In the genomic region with DNA sequence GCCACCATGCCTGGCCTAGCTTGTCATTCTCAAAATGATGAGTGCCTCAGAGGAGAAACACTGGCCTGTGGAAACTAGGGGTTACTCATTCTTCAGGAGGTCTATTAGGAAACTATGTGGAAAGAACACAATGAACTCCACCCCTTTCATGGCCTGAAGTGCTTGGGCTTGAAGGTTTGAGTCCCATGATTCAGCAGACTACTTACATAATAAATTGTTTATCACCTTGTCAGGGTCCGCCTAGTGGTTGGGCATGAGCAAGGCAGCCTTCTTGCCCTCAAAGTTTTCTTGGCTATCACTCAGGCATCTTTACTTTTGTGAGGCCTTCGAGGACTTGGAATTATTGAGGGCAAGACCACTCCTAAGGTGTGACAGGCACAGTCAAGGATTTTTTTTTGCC, we compare ENCODE assay signal across 9 cellular contexts.
DNase-seq lines count a peak whose midpoint lies in the region; ATAC-seq, FAIRE-seq and TF ChIP-seq lines count a peak whose summit lies in the region.
"Had no signal": no experiment of that assay in that cellular context is flagged by ENCODE, and none has a peak within 500 bp of the region (broad histone marks: within the 10 kb centered on the region; RNA-seq: fewer than 3 reads in every experiment).

No MANE protein-coding gene starts in this region.

- intact Hi-C loops in kidney (cut with DNase I): no loop called here

- H3K4me1 Mint-ChIP-seq in endothelial cell (ENCODE audit: unreplicated experiment): no peaks in the 10 kb centered on the region

- no peaks in the 10 kb centered on the region for H3K27me3 Mint-ChIP-seq in endothelial cell (ENCODE audit: unreplicated experiment)
- H3K27me3 Mint-ChIP-seq: stimulated activated naive CD8-positive, alpha-beta T cell treated with anti-CD3 and anti-CD28 coated beads, Interleukin-15, Interleukin-2, amounts not matched to agents 100 ng/mL and 50 ng/mL, for 24 hours had no signal

- TF ChIP-seq CTCF in endothelial cell (IDR thresholded peaks at IDR 0.05; ENCODE audit: unreplicated experiment): peak; percentile 72
- no peak for TF ChIP-seq CTCF in kidney (IDR thresholded peaks at IDR 0.05; ENCODE audit: borderline replicate concordance, extremely low read depth, insufficient read depth)

- H3K9me3 Mint-ChIP-seq in endothelial cell (ENCODE audit: unreplicated experiment): no peaks in the 10 kb centered on the region
- H3K9me3 Mint-ChIP-seq in activated naive CD4-positive, alpha-beta T cell treated with anti-CD3 and anti-CD28 coated beads, Interleukin-2, amount 50 U/mL, for 72 hours: peaks cover 4 to 8% of the 10 kb centered on the region in 2 donors

- H3K27ac Mint-ChIP-seq in endothelial cell (ENCODE audit: unreplicated experiment): no peak overlapping the region
- no peak overlapping the region for H3K27ac Mint-ChIP-seq in activated naive CD4-positive, alpha-beta T cell treated with anti-CD3 and anti-CD28 coated beads, Interleukin-2, amount 50 U/mL, for 72 hours
- H3K27ac Mint-ChIP-seq: stimulated activated naive CD8-positive, alpha-beta T cell treated with anti-CD3 and anti-CD28 coated beads, Interleukin-15, Interleukin-2, amounts not matched to agents 100 ng/mL and 50 ng/mL, for 24 hours had no signal

- H3K4me3 Mint-ChIP-seq in endothelial cell (ENCODE audit: unreplicated experiment): no peak overlapping the region
- H3K4me3 Mint-ChIP-seq: stimulated activated naive CD8-positive, alpha-beta T cell treated with anti-CD3 and anti-CD28 coated beads, Interleukin-15, Interleukin-2, amounts not matched to agents 100 ng/mL and 50 ng/mL, for 24 hours had no signal

- H3K9me3 ChIP-seq in kidney (ENCODE audit: control insufficient read depth in 1 of 2, low read length in 2 of 2): no peaks in the 10 kb centered on the region

- no peak overlapping the region for H3K9ac ChIP-seq in kidney (ENCODE audit: low read length in 2 of 2)

- FAIRE-seq in kidney (lab: Jason Lieb, UNC): no peak

- H3K27ac ChIP-seq in kidney (ENCODE audit: low read depth in 2 of 2, low read length in 2 of 2): no peak overlapping the region

- H3K4me1 ChIP-seq in kidney (ENCODE audit: control insufficient read depth in 1 of 2, insufficient read depth in 1 of 2, low read depth in 1 of 2, low read length in 2 of 2): no peaks in the 10 kb centered on the region

- no peak overlapping the region for H3K4me3 ChIP-seq in Jurkat, Clone E6-1 (ENCODE audit: low read length)
- H3K4me3 ChIP-seq in kidney (ENCODE audit: low read length in 2 of 2): no peak overlapping the region

- DNase-seq in D341Med (ENCODE audit: low spot score) (peak; percentile 38), endothelial cell (ENCODE audit: low spot score) (peak; percentile 30), cortex of kidney (lab: John Stamatoyannopoulos, UW) (no peak), kidney (no peak), AG08396 (ENCODE audit: low spot score) (no peak)
- peak; percentile 26 for DNase-seq in Jurkat, Clone E6-1 (ENCODE audit: low read depth, low spot score)
- DNase-seq in activated naive CD4-positive, alpha-beta T cell treated with anti-CD3 and anti-CD28 coated beads, Interleukin-2, amount 50 U/mL, for 72 hours (ENCODE audit: low spot score in 2 of 2): no peak

- ATAC-seq in GM21390 (IDR thresholded peaks at IDR 0.05; ENCODE audit: unreplicated experiment): peak; percentile 89
- ATAC-seq in activated naive CD4-positive, alpha-beta T cell treated with anti-CD3 and anti-CD28 coated beads, Interleukin-2, amount 50 U/mL, for 72 hours: no peak

- H3K36me3 Mint-ChIP-seq in endothelial cell (ENCODE audit: low read depth, unreplicated experiment): no peaks in the 10 kb centered on the region
- no peaks in the 10 kb centered on the region for H3K36me3 Mint-ChIP-seq in activated naive CD4-positive, alpha-beta T cell treated with anti-CD3 and anti-CD28 coated beads, Interleukin-2, amount 50 U/mL, for 72 hours

- H3K36me3 ChIP-seq in kidney (ENCODE audit: control insufficient read depth in 1 of 2, insufficient read depth in 2 of 2, low read length in 2 of 2): no peaks in the 10 kb centered on the region

Comparison
In these comparisons a context has a peak if more than half of its experiments do, and no peak if none do; other contexts are left out.
1. DNase-seq: peak in D341Med (single experiment), Jurkat, Clone E6-1 (single experiment) and endothelial cell (single experiment); none in activated naive CD4-positive, alpha-beta T cell treated with anti-CD3 and anti-CD28 coated beads, Interleukin-2, amount 50 U/mL, for 72 hours (0 of 2), cortex of kidney (single experiment), kidney (single experiment) and AG08396 (single experiment).